6 cellular contexts compared by ENCODE assay signal in genomic region chrX:119393144-119393543, GRCh38.
"Had no signal": no experiment of that assay in that cellular context is flagged by ENCODE, and none has a peak within 500 bp of the region (broad histone marks: within the 10 kb centered on the region; RNA-seq: fewer than 3 reads in every experiment).

No MANE protein-coding gene starts in this region.

- H3K4me2 ChIP-seq: KMS-11 had no signal

- H3K9ac ChIP-seq: KMS-11 had no signal

- DNase-seq: IMR-90, KBM-7, KG1 had no signal

- H3K27ac ChIP-seq: HL-60, KMS-11 had no signal

- FAIRE-seq: HTR-8/SVneo had no signal
